ENCODE assay signal across 10 cellular contexts in the genomic region with DNA sequence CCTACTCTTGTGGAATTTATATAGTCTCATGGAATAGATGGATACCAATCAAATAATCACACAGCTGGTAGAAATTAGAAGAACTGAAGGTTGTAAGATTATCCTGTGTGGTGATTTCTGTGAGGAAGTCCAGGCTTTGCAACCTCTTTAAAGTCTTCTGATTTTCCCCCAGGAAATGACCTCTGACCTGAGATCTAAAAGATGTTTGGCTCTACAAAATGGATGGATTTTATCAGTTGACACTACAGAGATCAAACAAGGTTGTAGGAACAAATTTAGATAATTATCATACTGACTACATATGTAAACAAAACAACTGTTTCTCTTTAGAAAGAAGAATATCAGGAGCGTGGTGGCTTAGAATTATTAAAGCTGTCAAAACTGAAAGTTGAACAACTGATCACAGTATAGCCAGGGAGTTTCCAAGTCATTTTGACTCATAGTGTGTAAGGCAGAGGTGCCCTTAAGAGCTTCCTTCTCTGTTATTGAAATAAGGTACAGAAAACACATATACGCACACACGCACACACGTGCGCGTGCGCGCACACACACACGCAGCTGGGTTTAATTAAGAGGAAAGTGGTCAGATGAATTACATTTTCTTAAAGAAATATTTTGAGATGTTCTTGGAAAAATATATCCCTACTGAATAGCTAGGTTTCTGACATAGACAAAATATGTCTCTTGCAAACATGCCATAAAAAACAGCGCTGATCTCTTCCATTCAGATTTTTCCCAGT. TPM values are rescaled to one million over a fixed set of nuclear protein-coding genes. Genes with fewer than 3 reads are reported as not detected.
DNase-seq lines count a peak whose midpoint lies in the region; ATAC-seq and TF ChIP-seq lines count a peak whose summit lies in the region.
"Had no signal": no experiment of that assay in that cellular context is flagged by ENCODE, and none has a peak within 500 bp of the region (broad histone marks: within the 10 kb centered on the region; RNA-seq: fewer than 3 reads in every experiment).

No MANE protein-coding gene starts in this region.

- TF ChIP-seq CTCF in natural killer cell (IDR thresholded peaks at IDR 0.05) = no peak
- TF ChIP-seq CTCF in CD14-positive monocyte (IDR thresholded peaks at IDR 0.05) = no peak

- no peaks in the 10 kb centered on the region for H3K9me3 Mint-ChIP-seq in natural killer cell treated with Interleukin-12 subunit alpha and Interleukin-12 subunit beta and Interleukin-15 and Interleukin-18, amount 100 ng/mL, for 72 hours
- H3K9me3 Mint-ChIP-seq in natural killer cell (no peaks in the 10 kb centered on the region), CD14-positive monocyte (no peaks in the 10 kb centered on the region)
- no peaks in the 10 kb centered on the region for H3K9me3 Mint-ChIP-seq in activated CD4-positive, alpha-beta memory T cell treated with anti-CD3 and anti-CD28 coated beads for 36 hours

- peaks cover 0 to 6% of the 10 kb centered on the region in 2 donors for H3K27me3 Mint-ChIP-seq in natural killer cell treated with Interleukin-12 subunit alpha and Interleukin-12 subunit beta and Interleukin-15 and Interleukin-18, amount 100 ng/mL, for 72 hours
- H3K27me3 Mint-ChIP-seq in natural killer cell (ENCODE audit: low read depth in 2 of 2) = peaks cover 4 to 14% of the 10 kb centered on the region in 2 donors
- H3K27me3 Mint-ChIP-seq in activated CD4-positive, alpha-beta memory T cell treated with anti-CD3 and anti-CD28 coated beads for 36 hours = no peaks in the 10 kb centered on the region
- H3K27me3 Mint-ChIP-seq in CD14-positive monocyte (ENCODE audit: low read depth in 3 of 3) = peaks cover 0 to 5% (median 4%) of the 10 kb centered on the region in 3 donors

- intact Hi-C loops in natural killer cell (cut with micrococcal nuclease) = no loop called here
- intact Hi-C loops in activated CD4-positive, alpha-beta memory T cell treated with anti-CD3 and anti-CD28 coated beads for 36 hours (cut with micrococcal nuclease) = no loop called here
- intact Hi-C loops in head of caudate nucleus (cut with DNase I) = no loop called here
- intact Hi-C loops in CD14-positive monocyte (cut with micrococcal nuclease) = no loop called here

- peak; percentile 81 to 85 for ATAC-seq in natural killer cell treated with Interleukin-12 subunit alpha and Interleukin-12 subunit beta and Interleukin-15 and Interleukin-18, amount 100 ng/mL, for 72 hours
- no peak for ATAC-seq in natural killer cell
- peak; percentile 66 for ATAC-seq in HG02970 (IDR thresholded peaks at IDR 0.05; ENCODE audit: low FRiP score, unreplicated experiment)

- CTCF ChIA-PET in activated CD4-positive, alpha-beta memory T cell treated with anti-CD3 and anti-CD28 coated beads for 36 hours (lab: Charles Lee) = interaction anchor here (1.0 kb wide), 1 partner anchor 146 kb away, joined by 3 read pairs; no protein-coding TSS in a partner anchor

- H3K27ac Mint-ChIP-seq in natural killer cell treated with Interleukin-12 subunit alpha and Interleukin-12 subunit beta and Interleukin-15 and Interleukin-18, amount 100 ng/mL, for 72 hours = peak overlapping the region; percentile 77 to 80
- H3K27ac Mint-ChIP-seq in natural killer cell (no peak overlapping the region), CD14-positive monocyte (peak overlapping the region in 3 of 7 donors; percentile 16 to 62 (median 46))
- H3K27ac Mint-ChIP-seq in activated CD4-positive, alpha-beta memory T cell treated with anti-CD3 and anti-CD28 coated beads for 36 hours = no peak overlapping the region

- DNase-seq in natural killer cell treated with Interleukin-12 subunit alpha and Interleukin-12 subunit beta and Interleukin-15 and Interleukin-18, amount 100 ng/mL, for 72 hours (ENCODE audit: low spot score) = no peak
- DNase-seq in natural killer cell = no peak
- DNase-seq in activated CD4-positive, alpha-beta memory T cell treated with anti-CD3 and anti-CD28 coated beads for 36 hours = peak; percentile 37
- DNase-seq in CD1c-positive myeloid dendritic cell (ENCODE audit: extremely low spot score) = no peak
- no peak for DNase-seq in islet precursor cell
- DNase-seq in head of caudate nucleus = no peak
- DNase-seq in CD14-positive monocyte (ENCODE audit: low spot score) = no peak
- DNase-seq: activated naive CD4-positive, alpha-beta T cell treated with anti-CD3 and anti-CD28 coated beads, Interleukin-2, amount 50 U/mL, for 16 hours; NCI-H187 had no signal

- POLR2A ChIA-PET in activated CD4-positive, alpha-beta memory T cell treated with anti-CD3 and anti-CD28 coated beads for 36 hours (lab: Charles Lee) = interaction anchor here (1.0 to 1.4 kb wide), 4 partner anchors 24 to 37 kb away, joined by 3 to 6 read pairs (median 4); no protein-coding TSS in a partner anchor

- H3K36me3 Mint-ChIP-seq in natural killer cell treated with Interleukin-12 subunit alpha and Interleukin-12 subunit beta and Interleukin-15 and Interleukin-18, amount 100 ng/mL, for 72 hours = no peaks in the 10 kb centered on the region
- no peaks in the 10 kb centered on the region for H3K36me3 Mint-ChIP-seq in natural killer cell
- H3K36me3 Mint-ChIP-seq in activated CD4-positive, alpha-beta memory T cell treated with anti-CD3 and anti-CD28 coated beads for 36 hours = no peaks in the 10 kb centered on the region
- no peaks in the 10 kb centered on the region for H3K36me3 Mint-ChIP-seq in CD14-positive monocyte

- H3K4me1 Mint-ChIP-seq in natural killer cell treated with Interleukin-12 subunit alpha and Interleukin-12 subunit beta and Interleukin-15 and Interleukin-18, amount 100 ng/mL, for 72 hours (ENCODE audit: low read depth in 2 of 2) = peaks cover 24 to 27% of the 10 kb centered on the region in 2 donors
- H3K4me1 Mint-ChIP-seq in natural killer cell (no peaks in the 10 kb centered on the region), CD14-positive monocyte (peaks cover 13% of the 10 kb centered on the region)
- H3K4me1 Mint-ChIP-seq in activated CD4-positive, alpha-beta memory T cell treated with anti-CD3 and anti-CD28 coated beads for 36 hours (ENCODE audit: low read depth) = peaks cover 14% of the 10 kb centered on the region

- H3K4me3 Mint-ChIP-seq in natural killer cell treated with Interleukin-12 subunit alpha and Interleukin-12 subunit beta and Interleukin-15 and Interleukin-18, amount 100 ng/mL, for 72 hours = peak overlapping the region; percentile 53
- H3K4me3 Mint-ChIP-seq in natural killer cell (no peak overlapping the region), CD14-positive monocyte (no peak overlapping the region)
- no peak overlapping the region for H3K4me3 Mint-ChIP-seq in activated CD4-positive, alpha-beta memory T cell treated with anti-CD3 and anti-CD28 coated beads for 36 hours

RNA-seq across cellular contexts. Expression of a gene that starts 35.5 kb away (rescaled TPM):
- 10 to 100 TPM; 51.1 to 64.1 TPM for total RNA-seq in natural killer cell treated with Interleukin-12 subunit alpha and Interleukin-12 subunit beta and Interleukin-15 and Interleukin-18, amount 100 ng/mL, for 72 hours
- 100 to 1,000 TPM in 1 of 3 donors, 10 to 100 TPM in 2; 42.3 to 141 (median 65.0) TPM for total RNA-seq in natural killer cell
- 10 to 100 TPM; 38.4 to 42.9 TPM for total RNA-seq in activated CD4-positive, alpha-beta memory T cell treated with anti-CD3 and anti-CD28 coated beads for 36 hours
- 10 to 100 TPM; 44.7 to 53.6 TPM for polyA plus RNA-seq in CD14-positive monocyte

Comparison
In these comparisons a context has a peak if more than half of its experiments do, and no peak if none do; other contexts are left out.
1. ATAC-seq: peak in natural killer cell treated with Interleukin-12 subunit alpha and Interleukin-12 subunit beta and Interleukin-15 and Interleukin-18, amount 100 ng/mL, for 72 hours (2 of 2) and HG02970 (single experiment); none in natural killer cell (0 of 3).
2. H3K27ac Mint-ChIP-seq: peak in natural killer cell treated with Interleukin-12 subunit alpha and Interleukin-12 subunit beta and Interleukin-15 and Interleukin-18, amount 100 ng/mL, for 72 hours (2 of 2); none in natural killer cell (0 of 2) and activated CD4-positive, alpha-beta memory T cell treated with anti-CD3 and anti-CD28 coated beads for 36 hours (single experiment).